Comparison of ENCODE assay signal across 9 cellular contexts in the genomic region with DNA sequence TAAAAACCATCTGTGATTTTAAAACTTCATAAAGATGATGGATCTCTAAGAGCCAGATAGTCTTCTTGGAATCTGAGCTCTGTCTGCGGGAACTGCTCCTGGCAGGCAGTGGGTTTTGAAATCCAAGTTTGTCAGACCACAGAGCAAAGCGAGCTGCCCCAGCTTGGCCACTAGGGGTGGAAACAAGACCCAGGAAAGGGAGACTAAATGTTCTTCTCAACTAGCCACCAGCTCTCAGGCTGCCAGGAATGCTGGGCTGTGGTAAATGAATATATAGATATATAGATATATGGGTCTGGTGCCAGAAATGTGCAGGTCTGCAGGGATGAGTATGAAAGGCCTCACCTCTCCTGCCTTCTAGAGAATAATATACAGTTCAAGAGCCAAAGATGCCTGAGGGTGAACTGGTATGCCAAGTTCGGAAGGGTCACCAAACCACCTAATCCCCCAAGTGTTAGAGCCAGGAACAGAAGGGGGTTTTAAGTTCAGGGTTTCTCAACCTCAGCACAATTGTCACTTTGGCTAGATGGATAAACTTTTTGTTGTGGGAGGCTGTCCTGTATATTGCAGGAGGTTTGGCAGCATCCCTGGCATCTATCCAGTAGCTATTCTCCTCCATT.
DNase-seq lines count a peak whose midpoint lies in the region; ATAC-seq, FAIRE-seq and TF ChIP-seq lines count a peak whose summit lies in the region.
"Had no signal": no experiment of that assay in that cellular context is flagged by ENCODE, and none has a peak within 500 bp of the region (broad histone marks: within the 10 kb centered on the region; RNA-seq: fewer than 3 reads in every experiment).

No MANE protein-coding gene starts in this region.

- ATAC-seq in GM18858 (IDR thresholded peaks at IDR 0.05; ENCODE audit: unreplicated experiment) = no peak
- ATAC-seq in GM19452 (IDR thresholded peaks at IDR 0.05; ENCODE audit: unreplicated experiment) = no peak
- ATAC-seq in HG02981 (IDR thresholded peaks at IDR 0.05; ENCODE audit: unreplicated experiment) = no peak

- DNase-seq in RCC 7860 (ENCODE audit: low spot score) (peak; percentile 20), fibroblast of the conjunctiva (ENCODE audit: low read depth) (peak; percentile 56), retinal pigment epithelial cell (ENCODE audit: low read depth) (no peak)
- no peak for DNase-seq in stimulated activated naive CD4-positive, alpha-beta T cell treated with Interleukin-2 at 50 U/mL for 16 hours (lab: John Stamatoyannopoulos, UW)

- TF ChIP-seq CTCF in GM12873 (IDR thresholded peaks at IDR 0.05; ENCODE audit: insufficient read depth, low read depth, low read length, missing control alignments) = peak; percentile 65
- peak; percentile 90 for TF ChIP-seq CTCF in retinal pigment epithelial cell (conservative IDR thresholded peaks at IDR 0.05; ENCODE audit: low read depth, low read length)

- no peak for FAIRE-seq in RCC 7860 (lab: Jason Lieb, UNC)
- FAIRE-seq: colon had no signal

- no peak overlapping the region for H3K4me3 ChIP-seq in retinal pigment epithelial cell (ENCODE audit: low read length)

Comparison
In these comparisons a context has a peak if more than half of its experiments do, and no peak if none do; other contexts are left out.
1. DNase-seq: peak in RCC 7860 (single experiment) and fibroblast of the conjunctiva (single experiment); none in retinal pigment epithelial cell (single experiment) and stimulated activated naive CD4-positive, alpha-beta T cell treated with Interleukin-2 at 50 U/mL for 16 hours (single experiment).